ENCODE assay signal across 20 cellular contexts in genomic region chr5:150648294-150649107, GRCh38. TPM values are rescaled to one million over a fixed set of nuclear protein-coding genes. Genes with fewer than 3 reads are reported as not detected.
DNase-seq lines count a peak whose midpoint lies in the region; ATAC-seq and TF ChIP-seq lines count a peak whose summit lies in the region.
"Had no signal": no experiment of that assay in that cellular context is flagged by ENCODE, and none has a peak within 500 bp of the region (broad histone marks: within the 10 kb centered on the region; RNA-seq: fewer than 3 reads in every experiment).

No MANE protein-coding gene starts in this region.

- H3K27me3 ChIP-seq in adrenal gland, result no peaks in the 10 kb centered on the region
- H3K27me3 ChIP-seq in gastroesophageal sphincter, result no peaks in the 10 kb centered on the region
- H3K27me3 ChIP-seq in osteoblast (ENCODE audit: insufficient read depth, low read length), result no peaks in the 10 kb centered on the region
- H3K27me3 ChIP-seq in tibial nerve, result no peaks in the 10 kb centered on the region

- peaks cover 0 to 57% of the 10 kb centered on the region in 2 donors for H3K36me3 ChIP-seq in adrenal gland (replicated peaks in 1 of 2)
- peaks cover 0 to 52% of the 10 kb centered on the region in 2 donors for H3K36me3 ChIP-seq in gastroesophageal sphincter
- H3K36me3 ChIP-seq in osteoblast (ENCODE audit: insufficient read depth, low read length), result peaks cover 26% of the 10 kb centered on the region
- H3K36me3 ChIP-seq in tibial nerve, result peaks cover 0 to 31% (median 9%) of the 10 kb centered on the region in 3 donors
- H3K36me3 ChIP-seq: neutrophil had no signal

- intact Hi-C loops in adrenal gland (cut with DNase I), result no loop called here

- ATAC-seq in gastroesophageal sphincter, result no peak
- ATAC-seq in HG03135 (IDR thresholded peaks at IDR 0.05; ENCODE audit: unreplicated experiment), result no peak
- ATAC-seq: activated T-helper 17 cell treated with anti-CD3 and anti-CD28 coated beads, Interleukin-2, amount 50 U/mL, for 72 hours had no signal

- TF ChIP-seq EP300 in gastroesophageal sphincter (IDR thresholded peaks at IDR 0.05) (no peak), tibial nerve (IDR thresholded peaks at IDR 0.05) (no peak)

- H3K4me1 ChIP-seq in adrenal gland (replicated peaks in 1 of 2) (peaks cover 56 to 96% of the 10 kb centered on the region in 2 donors), gastroesophageal sphincter (peaks cover 6 to 96% (median 23%) of the 10 kb centered on the region in 3 donors), osteoblast (ENCODE audit: insufficient read depth, low read length) (peaks cover 31% of the 10 kb centered on the region), tibial nerve (peaks cover 0 to 100% (median 60%) of the 10 kb centered on the region in 4 donors)

- WGBS in adrenal gland, 4 donors, result 81 to 85% (median 84%) methylated on average over 10 to 16 of the region's 16 CpGs
- WGBS in gastroesophageal sphincter (ENCODE audit: low coverage in 1 of 2), 2 donors, result 69% methylated on average over 2 of the region's 16 CpGs; no CpG with 5 or more reads in 1 of the 2 donors
- WGBS in tibial nerve, 2 donors, result 82 to 85% methylated on average over 14 to 15 of the region's 16 CpGs

- no peak overlapping the region for H2AFZ ChIP-seq in osteoblast (ENCODE audit: low read length)
- H2AFZ ChIP-seq: GM23248 had no signal

- no peak for TF ChIP-seq CTCF in adrenal gland (IDR thresholded peaks at IDR 0.05)
- TF ChIP-seq CTCF in gastroesophageal sphincter (IDR thresholded peaks at IDR 0.05), result no peak
- TF ChIP-seq CTCF in osteoblast (IDR thresholded peaks at IDR 0.05; ENCODE audit: extremely low read depth, low read depth, low read length), result no peak
- no peak for TF ChIP-seq CTCF in tibial nerve (IDR thresholded peaks at IDR 0.05)

- no peak overlapping the region for H3K4me2 ChIP-seq in osteoblast (ENCODE audit: insufficient read depth, low read length)

- TF ChIP-seq POLR2A in adrenal gland (IDR thresholded peaks at IDR 0.05) (no peak), gastroesophageal sphincter (IDR thresholded peaks at IDR 0.05) (no peak), tibial nerve (IDR thresholded peaks at IDR 0.05) (no peak)

- peaks cover 12% of the 10 kb centered on the region for H3K79me2 ChIP-seq in osteoblast (ENCODE audit: insufficient read depth, low read length)

- H3K27ac ChIP-seq in adrenal gland (peak overlapping the region; percentile 27 to 97 (median 85)), gastroesophageal sphincter (peak overlapping the region in 3 of 4 donors; percentile 17 to 48 (median 43)), osteoblast (ENCODE audit: low read depth, low read length) (no peak overlapping the region), tibial nerve (peak overlapping the region in 3 of 4 donors; percentile 37 to 87 (median 79))
- H3K27ac ChIP-seq: GM23248, neutrophil had no signal

- H3K9me3 ChIP-seq in adrenal gland (replicated peaks in 1 of 3) (no peaks in the 10 kb centered on the region), gastroesophageal sphincter (no peaks in the 10 kb centered on the region), osteoblast (ENCODE audit: low read depth, low read length) (no peaks in the 10 kb centered on the region), tibial nerve (no peaks in the 10 kb centered on the region)
- H3K9me3 ChIP-seq: neutrophil had no signal

- H3K4me3 ChIP-seq in adrenal gland, result no peak overlapping the region
- no peak overlapping the region for H3K4me3 ChIP-seq in gastroesophageal sphincter
- no peak overlapping the region for H3K4me3 ChIP-seq in osteoblast (ENCODE audit: insufficient read depth, low read length)
- no peak overlapping the region for H3K4me3 ChIP-seq in tibial nerve
- H3K4me3 ChIP-seq: GM23248 had no signal

- DNase-seq in adrenal gland (peak in 1 of 7 donors; percentile 13), osteoblast (ENCODE audit: insufficient read length, low spot score, missing footprints) (peak; percentile 57), tibial nerve (ENCODE audit: low spot score in 2 of 2) (no peak)
- DNase-seq in central memory CD4-positive, alpha-beta T cell, result no peak
- DNase-seq in activated T-cell treated with anti-CD3 and anti-CD28 coated beads, Interleukin-2, amount 50 U/mL, for 1 hour, result no peak
- DNase-seq: activated CD4-positive, alpha-beta T cell treated with anti-CD3 and anti-CD28 coated beads for 48 hours; CD4-positive, CD25-positive, alpha-beta regulatory T cell; DMS 273 treated with DMSO at 0.1 percent for 48 hours; GM23248; kidney glomerular epithelial cell; MM.1S; NCI-H1436 treated with DMSO at 0.1 percent for 48 hours; NCI-H524; SHP77 had no signal

- peaks cover 3% of the 10 kb centered on the region for H4K20me1 ChIP-seq in osteoblast (ENCODE audit: insufficient read depth, low read length)

RNA-seq across cellular contexts. Expression of gene SYNPO, which starts 8.0 kb away (rescaled TPM):
- total RNA-seq in adrenal gland (100 to 1,000 TPM in 5 of 8 donors, 10 to 100 TPM in 3; 86.8 to 293 (median 151) TPM), gastroesophageal sphincter (10 to 100 TPM; 31.6 to 50.5 (median 37.4) TPM), osteoblast (2.7 and 4.0 TPM in 2 replicates), tibial nerve (10 to 100 TPM; 58.4 to 71.5 (median 63.5) TPM)
- 100 to 1,000 TPM in 2 of 3 donors, 10 to 100 TPM in 1; 59.4 to 254 (median 108) TPM for polyA plus RNA-seq in adrenal gland
- total RNA-seq: T-helper 1 cell treated with Interleukin-12 subunit alpha and Interleukin-12 subunit beta and Interleukin-4 antibody, amounts not matched to agents 30 ng/mL and 1 ng/mL, for 36 hours had no signal
- polyA plus RNA-seq: CD4-positive, CD25-positive, alpha-beta regulatory T cell had no signal

RNA-seq across cellular contexts. Expression of gene MYOZ3, which starts 12.6 kb away (rescaled TPM):
- total RNA-seq in adrenal gland (1 to 10 TPM in 1 of 8 donors, under 1 TPM in 6, not detected in 1; 0.12 to 1.9 (median 0.42) TPM), gastroesophageal sphincter (under 1 TPM in 3 of 4 donors, not detected in 1; 0.13 to 0.62 (median 0.22) TPM), osteoblast (under 0.01 TPM in 1 of 2 replicates, not detected in the other), tibial nerve (1 to 10 TPM in 3 of 4 donors, under 1 TPM in 1; 0.30 to 9.0 (median 4.6) TPM)
- 1 to 10 TPM in 1 of 3 donors, under 1 TPM in 2; 0.16 to 1.4 (median 0.51) TPM for polyA plus RNA-seq in adrenal gland
- total RNA-seq: CD4-positive, CD25-positive, alpha-beta regulatory T cell; T-helper 1 cell treated with Interleukin-12 subunit alpha and Interleukin-12 subunit beta and Interleukin-4 antibody, amounts not matched to agents 30 ng/mL and 1 ng/mL, for 36 hours had no signal
- polyA plus RNA-seq: IgD-negative memory B cell had no signal

RNA-seq across cellular contexts. Expression of gene RBM22, which starts 52.4 kb away (rescaled TPM):
- total RNA-seq in adrenal gland (10 to 100 TPM; 28.6 to 80.4 (median 38.5) TPM), gastroesophageal sphincter (10 to 100 TPM; 24.3 to 37.2 (median 32.4) TPM), osteoblast (27.1 and 29.2 TPM in 2 replicates), tibial nerve (10 to 100 TPM; 24.7 to 41.6 (median 33.2) TPM)
- polyA plus RNA-seq in adrenal gland, result 10 to 100 TPM; 30.4 to 43.7 (median 41.3) TPM
